8 cellular contexts compared by ENCODE assay signal in genomic region chr13:50127726-50128291, GRCh38.
DNase-seq lines count a peak whose midpoint lies in the region; ATAC-seq and TF ChIP-seq lines count a peak whose summit lies in the region.

No MANE protein-coding gene starts in this region.

- ATAC-seq in mucosa of descending colon, result no peak

- 0 to 1% methylated on average over 39 of the region's 39 CpGs for WGBS in ectodermal cell, 2 experiments

- TF ChIP-seq CTCF in mucosa of descending colon (IDR thresholded peaks at IDR 0.05) (no peak), type B pancreatic cell (conservative IDR thresholded peaks at IDR 0.05) (no peak)

- H3K4me3 ChIP-seq in ectodermal cell (ENCODE audit: insufficient read depth, low read depth, low read length), result peak overlapping the region; percentile 26
- H3K4me3 ChIP-seq in mucosa of descending colon, result no peak overlapping the region

- peaks cover 14% of the 10 kb centered on the region for H3K36me3 Mint-ChIP-seq in activated naive CD4-positive, alpha-beta T cell treated with anti-CD3 and anti-CD28 coated beads, Interleukin-2, amount 10 ng/mL, durations not matched to agents 7 days and 5 days
- no peaks in the 10 kb centered on the region for H3K36me3 Mint-ChIP-seq in type B pancreatic cell

- H3K27ac Mint-ChIP-seq in activated naive CD4-positive, alpha-beta T cell treated with anti-CD3 and anti-CD28 coated beads, Interleukin-2, amount 10 ng/mL, durations not matched to agents 7 days and 5 days, result peak overlapping the region; percentile 98
- peak overlapping the region; percentile 90 for H3K27ac Mint-ChIP-seq in type B pancreatic cell

- peak overlapping the region; percentile 87 for H3K4me3 Mint-ChIP-seq in activated naive CD4-positive, alpha-beta T cell treated with anti-CD3 and anti-CD28 coated beads, Interleukin-2, amount 10 ng/mL, durations not matched to agents 7 days and 5 days
- peak overlapping the region; percentile 85 for H3K4me3 Mint-ChIP-seq in type B pancreatic cell

- no peak overlapping the region for H3K27ac ChIP-seq in ectodermal cell (ENCODE audit: insufficient read depth, low read depth, low read length, poor library complexity, severe bottlenecking)

- H3K36me3 ChIP-seq in ectodermal cell (ENCODE audit: control insufficient read depth, insufficient read depth, low read length) (no peaks in the 10 kb centered on the region), mucosa of descending colon (ENCODE audit: low read depth) (no peaks in the 10 kb centered on the region)

- H3K4me1 ChIP-seq in ectodermal cell (ENCODE audit: control insufficient read depth, insufficient read depth, low read length) (peaks cover 36% of the 10 kb centered on the region), mucosa of descending colon (ENCODE audit: low read depth) (peaks cover 22% of the 10 kb centered on the region)

- H3K27me3 Mint-ChIP-seq in activated naive CD4-positive, alpha-beta T cell treated with anti-CD3 and anti-CD28 coated beads, Interleukin-2, amount 10 ng/mL, durations not matched to agents 7 days and 5 days, result peaks cover 54% of the 10 kb centered on the region
- H3K27me3 Mint-ChIP-seq in type B pancreatic cell, result peaks cover 67% of the 10 kb centered on the region

- intact Hi-C loops in mucosa of descending colon (cut with DNase I, micrococcal nuclease), result loop anchor here in 1 of 2 donors (5.0 kb wide), 1 partner anchor 46 kb away; no protein-coding TSS in a partner anchor

- H3K9me3 Mint-ChIP-seq in activated naive CD4-positive, alpha-beta T cell treated with anti-CD3 and anti-CD28 coated beads, Interleukin-2, amount 10 ng/mL, durations not matched to agents 7 days and 5 days, result no peaks in the 10 kb centered on the region
- no peaks in the 10 kb centered on the region for H3K9me3 Mint-ChIP-seq in type B pancreatic cell

- peaks cover 74% of the 10 kb centered on the region for H3K4me1 Mint-ChIP-seq in activated naive CD4-positive, alpha-beta T cell treated with anti-CD3 and anti-CD28 coated beads, Interleukin-2, amount 10 ng/mL, durations not matched to agents 7 days and 5 days
- H3K4me1 Mint-ChIP-seq in type B pancreatic cell (ENCODE audit: unreplicated experiment), result peaks cover 40% of the 10 kb centered on the region

- CTCF ChIA-PET in activated naive CD4-positive, alpha-beta T cell treated with anti-CD3 and anti-CD28 coated beads, Interleukin-2, amount 10 ng/mL, durations not matched to agents 7 days and 5 days (lab: Charles Lee), result interaction anchor here (0.9 to 4.8 kb wide), 3 partner anchors 43 to 784 kb away, joined by 3 to 27 read pairs (median 4); partner anchors contain the start of gene TRIM13

- no peak for DNase-seq in activated naive CD4-positive, alpha-beta T cell treated with anti-CD3 and anti-CD28 coated beads, Interleukin-2, amount 10 ng/mL, durations not matched to agents 7 days and 5 days
- no peak for DNase-seq in activated naive CD4-positive, alpha-beta T cell (lab: John Stamatoyannopoulos, UW)
- DNase-seq in mucosa of descending colon (peak in 2 of 3 donors; percentile 30 to 49), type B pancreatic cell (ENCODE audit: extremely low spot score, unreplicated experiment) (no peak), germinal center (ENCODE audit: low spot score) (no peak), SKM-1 treated with dmso at 0.1 percent for 144 hours (lab: John Stamatoyannopoulos, UW; ENCODE audit: unreplicated experiment) (no peak), NCI-H1105 (lab: John Stamatoyannopoulos, UW) (no peak)

- H3K9me3 ChIP-seq in ectodermal cell (ENCODE audit: control insufficient read depth, low read length) (no peaks in the 10 kb centered on the region), mucosa of descending colon (no peaks in the 10 kb centered on the region)

- H3K27me3 ChIP-seq in ectodermal cell (ENCODE audit: control insufficient read depth, insufficient read depth, low read length, poor library complexity, severe bottlenecking), result peaks cover 99% of the 10 kb centered on the region

Comparison
In these comparisons a context has a peak if more than half of its experiments do, and no peak if none do; other contexts are left out.
1. DNase-seq: peak in mucosa of descending colon (2 of 3); none in activated naive CD4-positive, alpha-beta T cell treated with anti-CD3 and anti-CD28 coated beads, Interleukin-2, amount 10 ng/mL, durations not matched to agents 7 days and 5 days (single experiment), activated naive CD4-positive, alpha-beta T cell (0 of 4), type B pancreatic cell (single experiment), germinal center (single experiment), SKM-1 treated with dmso at 0.1 percent for 144 hours (single experiment) and NCI-H1105 (single experiment).